Comparison of ENCODE assay signal across 15 cellular contexts in genomic region chr7:135447783-135448182, GRCh38.
A peak's percentile ranks its signal among the peaks of the same experiment; 100 is the strongest.
DNase-seq lines count a peak whose midpoint lies in the region; ATAC-seq, FAIRE-seq and TF ChIP-seq lines count a peak whose summit lies in the region.
"Had no signal": no experiment of that assay in that cellular context is flagged by ENCODE, and none has a peak within 500 bp of the region (broad histone marks: within the 10 kb centered on the region; RNA-seq: fewer than 3 reads in every experiment).

No MANE protein-coding gene starts in this region.

- TF ChIP-seq EP300 in K562 (IDR thresholded peaks at IDR 0.05; ENCODE audit: low read length) = no peak

- H3K27ac ChIP-seq in left ventricle myocardium inferior (replicated peaks) (no peak overlapping the region), K562 (ENCODE audit: extremely low read depth, low read depth, low read length) (no peak overlapping the region), small intestine (ENCODE audit: low read depth in 1 of 2, low read length in 1 of 2) (no peak overlapping the region)
- H3K27ac ChIP-seq: sigmoid colon had no signal

- no peaks in the 10 kb centered on the region for H3K27me3 ChIP-seq in left ventricle myocardium inferior (ENCODE audit: low read depth)
- no peaks in the 10 kb centered on the region for H3K27me3 ChIP-seq in K562 (ENCODE audit: control insufficient read depth in 2 of 2, insufficient read depth in 2 of 2, low read length in 2 of 2)
- H3K27me3 ChIP-seq in small intestine (ENCODE audit: control insufficient read depth in 2 of 2, insufficient read depth in 2 of 2, low read length in 2 of 2) = no peaks in the 10 kb centered on the region
- H3K27me3 ChIP-seq: sigmoid colon had no signal

- TF ChIP-seq CTCF in left ventricle myocardium inferior (IDR thresholded peaks at IDR 0.05; ENCODE audit: borderline replicate concordance) (no peak), K562 (IDR thresholded peaks at IDR 0.05 in 2 of 3, conservative IDR thresholded peaks at IDR 0.05 in 1 of 3; ENCODE audit: insufficient read depth in 2 of 3, low read depth in 1 of 3, low read length in 3 of 3) (no peak), lower leg skin (IDR thresholded peaks at IDR 0.05) (no peak)

- no peak overlapping the region for H3K4me3 ChIP-seq in left ventricle myocardium inferior
- no peak overlapping the region for H3K4me3 ChIP-seq in K562
- no peak overlapping the region for H3K4me3 ChIP-seq in small intestine (ENCODE audit: low read depth in 1 of 2, low read length in 2 of 2)
- no peak overlapping the region for H3K4me3 ChIP-seq in lower leg skin (ENCODE audit: low read depth, poor library complexity, severe bottlenecking)
- H3K4me3 ChIP-seq: sigmoid colon had no signal

- H3K9ac ChIP-seq in K562 (ENCODE audit: insufficient read depth in 1 of 2, low read depth in 2 of 2, low read length in 2 of 2) = no peak overlapping the region

- DNase-seq in left ventricle myocardium superior (no peak), left ventricle myocardium inferior (no peak), NCI-H146 (lab: John Stamatoyannopoulos, UW) (peak; percentile 73), K562 (ENCODE audit: extremely low read depth in 1 of 4, low spot score in 3 of 4) (no peak), small intestine (peak; percentile 18), lower leg skin (ENCODE audit: low spot score in 2 of 2) (no peak), kidney glomerular epithelial cell (lab: John Stamatoyannopoulos, UW) (no peak)
- DNase-seq: activated naive CD4-positive, alpha-beta T cell treated with anti-CD3 and anti-CD28 coated beads for 36 hours; C1 segment of cervical spinal cord; MM.1S; SIG-M5; sigmoid colon; stimulated activated naive CD4-positive, alpha-beta T cell had no signal

- H3K79me2 ChIP-seq in K562 (ENCODE audit: control insufficient read depth, insufficient read depth, low read length) = peaks cover 36% of the 10 kb centered on the region

- no peaks in the 10 kb centered on the region for H3K36me3 ChIP-seq in left ventricle myocardium inferior
- H3K36me3 ChIP-seq in K562 (ENCODE audit: control insufficient read depth, insufficient read depth, low read length) = no peaks in the 10 kb centered on the region
- H3K36me3 ChIP-seq in small intestine (ENCODE audit: control insufficient read depth in 2 of 2, insufficient read depth in 2 of 2, low read length in 2 of 2) = no peaks in the 10 kb centered on the region
- H3K36me3 ChIP-seq: sigmoid colon had no signal

- no peak overlapping the region for H3K4me2 ChIP-seq in K562 (ENCODE audit: insufficient read depth, low read length)

- POLR2A ChIA-PET in K562 (lab: Yijun Ruan, JAX) = interaction anchor here (0.8 to 1.2 kb wide), 4 partner anchors 13 to 29 kb away, joined by 3 to 5 read pairs (median 4); no protein-coding TSS in a partner anchor

- no TSS peak for BruUV-seq in K562 (replicated peaks; lab: Mats Ljungman, UMichigan)

- FAIRE-seq in K562 (lab: Jason Lieb, UNC) = no peak
- no peak for FAIRE-seq in small intestine (lab: Jason Lieb, UNC)
- FAIRE-seq: keratinocyte had no signal

- H3K9me1 ChIP-seq in K562 (ENCODE audit: control insufficient read depth, insufficient read depth, low read length) = no peaks in the 10 kb centered on the region

- 64% methylated on average over 4 of the region's 4 CpGs for WGBS in K562 (ENCODE audit: insufficient coverage, low coverage, missing lambda C conversion rate)
- 24 to 59% (median 40%) methylated on average over 4 of the region's 4 CpGs for WGBS in small intestine, 3 donors
- WGBS in lower leg skin, 2 donors = 50 to 59% methylated on average over 4 of the region's 4 CpGs

- ATAC-seq in left ventricle myocardium superior = peak; percentile 45
- peak; percentile 10; the same call in 2 of the 3 replicates for ATAC-seq in K562
- ATAC-seq in HG02870 (IDR thresholded peaks at IDR 0.05; ENCODE audit: unreplicated experiment) = no peak

- TF ChIP-seq RAD21 in K562 (CRISPR knock-in tag; conservative IDR thresholded peaks at IDR 0.05 in 1 of 2, IDR thresholded peaks at IDR 0.05 in 1 of 2) = no peak

- TF ChIP-seq POLR2A in K562 (conservative IDR thresholded peaks at IDR 0.05) (no peak), lower leg skin (IDR thresholded peaks at IDR 0.05) (no peak)

- intact Hi-C loops in left ventricle myocardium superior (cut with micrococcal nuclease) (no loop called here), left ventricle myocardium inferior (cut with micrococcal nuclease) (no loop called here), K562 (cut with micrococcal nuclease) (no loop called here), lower leg skin (cut with DNase I; ENCODE audit: low total_unique reads) (no loop called here)

- peaks cover 6% of the 10 kb centered on the region for H4K20me1 ChIP-seq in K562 (replicated peaks; ENCODE audit: control insufficient read depth, insufficient read depth, low read length)

- H3K4me1 ChIP-seq in left ventricle myocardium inferior (peaks cover 24% of the 10 kb centered on the region), K562 (replicated peaks in 1 of 2; ENCODE audit: control insufficient read depth in 2 of 2, insufficient read depth in 2 of 2, low read length in 2 of 2) (peaks cover 0 to 4% of the 10 kb centered on the region in 2 experiments; a peak in 1 of 5 replicates), small intestine (ENCODE audit: control insufficient read depth in 2 of 2, insufficient read depth in 1 of 2, low read depth in 1 of 2, low read length in 1 of 2) (peaks cover 0 to 4% of the 10 kb centered on the region in 2 donors)

- CTCF ChIA-PET in K562 (lab: Yijun Ruan, JAX; ENCODE audit: low intra/inter-chr PET ratio) = no interaction called here

- H3K9me3 ChIP-seq in left ventricle myocardium inferior (replicated peaks) (no peaks in the 10 kb centered on the region), K562 (replicated peaks; ENCODE audit: control insufficient read depth, insufficient read depth, low read depth, low read length) (no peaks in the 10 kb centered on the region), small intestine (ENCODE audit: control insufficient read depth, low read depth) (no peaks in the 10 kb centered on the region)
- H3K9me3 ChIP-seq: sigmoid colon had no signal

- in situ Hi-C loops in K562 (cut with MboI) = no loop called here

- no peak overlapping the region for H2AFZ ChIP-seq in K562 (ENCODE audit: low read depth, low read length)

TF ChIP-seq in K562, 482 proteins besides CTCF, POLR2A, EP300 and RAD21:
- no peak for TF ChIP-seq NFE2 (IDR thresholded peaks at IDR 0.05; ENCODE audit: low read depth)
- no peak for TF ChIP-seq TRIM24 (IDR thresholded peaks at IDR 0.05)
- peak; percentile 47; the same call in 1 of the 2 replicates for TF ChIP-seq SOX6 (IDR thresholded peaks at IDR 0.05)

Comparison
In these comparisons a context has a peak if more than half of its experiments do, and no peak if none do; other contexts are left out.
1. DNase-seq: peak in NCI-H146 (single experiment) and small intestine (single experiment); none in left ventricle myocardium superior (single experiment), left ventricle myocardium inferior (single experiment), K562 (0 of 4), lower leg skin (0 of 2) and kidney glomerular epithelial cell (single experiment).